Comparison of ENCODE assay signal across 21 cellular contexts in genomic region chr11:76267563-76267962, GRCh38.
"Had no signal": no experiment of that assay in that cellular context is flagged by ENCODE, and none has a peak within 500 bp of the region (broad histone marks: within the 10 kb centered on the region; RNA-seq: fewer than 3 reads in every experiment).

No MANE protein-coding gene starts in this region.

- H3K4me1 ChIP-seq: thyroid gland had no signal

- H3K9me3 ChIP-seq: lower lobe of right lung, thyroid gland had no signal

- H3K27ac ChIP-seq: dorsolateral prefrontal cortex had no signal

- H3K27me3 ChIP-seq: dorsolateral prefrontal cortex, thyroid gland had no signal

- H3K4me3 ChIP-seq: dorsolateral prefrontal cortex, lower lobe of right lung, thyroid gland had no signal

- H3K36me3 Mint-ChIP-seq: activated CD8-positive, alpha-beta memory T cell treated with anti-CD3 and anti-CD28 coated beads, Interleukin-2, amount 10 ng/mL, durations not matched to agents 7 days and 5 days; activated naive CD8-positive, alpha-beta T cell; immature natural killer cell; naive thymus-derived CD8-positive, alpha-beta T cell; T-cell had no signal

- H3K9me3 Mint-ChIP-seq: activated T-cell treated with anti-CD3 and anti-CD28 coated beads, Interleukin-2, amount 50 U/mL, for 24 hours; immature natural killer cell; naive thymus-derived CD8-positive, alpha-beta T cell; stimulated activated naive CD8-positive, alpha-beta T cell treated with anti-CD3 and anti-CD28 coated beads, Interleukin-15, amount 100 ng/mL, for 72 hours; T-cell had no signal

- H3K27me3 Mint-ChIP-seq: activated naive CD8-positive, alpha-beta T cell; activated T-cell treated with anti-CD3 and anti-CD28 coated beads, Interleukin-2, amount 50 U/mL, for 24 hours; stimulated activated naive CD8-positive, alpha-beta T cell treated with anti-CD3 and anti-CD28 coated beads, Interleukin-15, amount 100 ng/mL, for 72 hours had no signal

- DNase-seq: activated CD4-positive, alpha-beta T cell treated with anti-CD3 and anti-CD28 coated beads for 1 hour; activated CD4-positive, alpha-beta T cell treated with anti-CD3 and anti-CD28 coated beads, Interleukin-2, amount 50 U/mL, for 48 hours; activated CD8-positive, alpha-beta memory T cell treated with anti-CD3 and anti-CD28 coated beads, Interleukin-2, amount 10 ng/mL, durations not matched to agents 7 days and 5 days; activated gamma-delta T cell; activated T-cell treated with anti-CD3 and anti-CD28 coated beads, Interleukin-2, amount 50 U/mL, for 24 hours; anterior cingulate cortex; dorsolateral prefrontal cortex; glutamatergic neuron; immature natural killer cell; left cardiac atrium; lower lobe of right lung; naive thymus-derived CD8-positive, alpha-beta T cell; stimulated activated CD4-positive, alpha-beta T cell treated with anti-CD3 and anti-CD28 coated beads, Interleukin-12 subunit alpha, Interleukin-12 subunit beta, amount 100 ng/mL, for 4 hours; stimulated activated CD8-positive, alpha-beta memory T cell treated with anti-CD3 and anti-CD28 coated beads, Interleukin-4, amount 100 ng/mL, for 48 hours; stimulated activated naive CD8-positive, alpha-beta T cell treated with anti-CD3 and anti-CD28 coated beads, Interleukin-15, amount 100 ng/mL, for 72 hours; T-cell; T1000; thyroid gland had no signal

- H3K27ac Mint-ChIP-seq: activated CD8-positive, alpha-beta memory T cell treated with anti-CD3 and anti-CD28 coated beads, Interleukin-2, amount 10 ng/mL, durations not matched to agents 7 days and 5 days; activated naive CD8-positive, alpha-beta T cell; activated T-cell treated with anti-CD3 and anti-CD28 coated beads, Interleukin-2, amount 50 U/mL, for 24 hours; immature natural killer cell; progenitor cell of endocrine pancreas; T-cell had no signal

- H3K36me3 ChIP-seq: lower lobe of right lung, thyroid gland had no signal

- H3K4me3 Mint-ChIP-seq: activated CD8-positive, alpha-beta memory T cell treated with anti-CD3 and anti-CD28 coated beads, Interleukin-2, amount 10 ng/mL, durations not matched to agents 7 days and 5 days; activated naive CD8-positive, alpha-beta T cell; activated T-cell treated with anti-CD3 and anti-CD28 coated beads, Interleukin-2, amount 50 U/mL, for 24 hours; immature natural killer cell; naive thymus-derived CD8-positive, alpha-beta T cell; stimulated activated naive CD8-positive, alpha-beta T cell treated with anti-CD3 and anti-CD28 coated beads, Interleukin-15, amount 100 ng/mL, for 72 hours; T-cell had no signal

- ATAC-seq: activated CD8-positive, alpha-beta memory T cell treated with anti-CD3 and anti-CD28 coated beads, Interleukin-2, amount 10 ng/mL, durations not matched to agents 7 days and 5 days; left cardiac atrium; lower lobe of right lung; naive thymus-derived CD8-positive, alpha-beta T cell; right cardiac atrium; stimulated activated naive CD8-positive, alpha-beta T cell treated with anti-CD3 and anti-CD28 coated beads, Interleukin-15, amount 100 ng/mL, for 72 hours; T-cell had no signal

- H3K4me1 Mint-ChIP-seq: activated CD8-positive, alpha-beta memory T cell treated with anti-CD3 and anti-CD28 coated beads, Interleukin-2, amount 10 ng/mL, durations not matched to agents 7 days and 5 days; immature natural killer cell; naive thymus-derived CD8-positive, alpha-beta T cell; stimulated activated naive CD8-positive, alpha-beta T cell treated with anti-CD3 and anti-CD28 coated beads, Interleukin-15, amount 100 ng/mL, for 72 hours; T-cell had no signal
